Comparison of ENCODE assay signal across 8 cellular contexts in genomic region chr1:109984456-109985250, GRCh38. TPM values are rescaled to one million over a fixed set of nuclear protein-coding genes. Genes with fewer than 3 reads are reported as not detected.
DNase-seq lines count a peak whose midpoint lies in the region; ATAC-seq, FAIRE-seq and TF ChIP-seq lines count a peak whose summit lies in the region.

Gene AHCYL1, plus strand, starts transcription at chr1:109984765. Its CDS starts 288 bp downstream, at chr1:109985053.

- 2% methylated on average over 48 of the region's 79 CpGs; no CpG with 5 or more reads in 1 of the 2 experiments for WGBS in H1 (ENCODE audit: extremely low coverage in 1 of 2, insufficient coverage in 1 of 2, insufficient read length in 1 of 2, insufficient replicate concordance in 2 of 2, low coverage in 1 of 2, low lambda C conversion rate in 2 of 2, missing lambda C conversion rate in 1 of 2), 2 experiments
- WGBS in mesenchymal stem cell: under 1% methylated on average over 72 of the region's 79 CpGs

- H2BK5ac ChIP-seq in H1 (ENCODE audit: low read depth, low read length): no peak within 1 kb of the TSS; the same call in 1 of the 2 replicates
- H2BK5ac ChIP-seq in mesenchymal stem cell (ENCODE audit: low read depth, low read length, poor library complexity, severe bottlenecking): peak within 1 kb of the TSS; percentile 91

- no peak within 1 kb of the TSS for H3K23ac ChIP-seq in H1 (ENCODE audit: insufficient read length)
- peak within 1 kb of the TSS in 1 of 2 experiments; percentile 93 for H3K23ac ChIP-seq in mesenchymal stem cell (ENCODE audit: low read length in 2 of 2)

- H2BK15ac ChIP-seq in H1 (ENCODE audit: low read length): 0 out of 2 replicates have a peak within 1 kb of the TSS, but pooled peaks have one; percentile 1
- peak within 1 kb of the TSS; percentile 95 for H2BK15ac ChIP-seq in mesenchymal stem cell (ENCODE audit: low read depth, poor library complexity, severe bottlenecking)

- CTCF ChIA-PET in H1 (lab: Charles Lee; ENCODE audit: partially characterized antibody): interaction anchor here (0.5 to 18.1 kb wide), 53 partner anchors 9 to 587 kb away, joined by 3 to 700 read pairs (median 5); partner anchors contain the start of genes GNAI3, SORT1 and STRIP1

- DNase-seq in D341Med (ENCODE audit: low spot score) (peak; percentile 97), HUDEP-2 (lab: John Stamatoyannopoulos, UW; ENCODE audit: unreplicated experiment in 76 of 76) (peak in 75 of 76 experiments; percentile 53 to 99 (median 97)), NOMO-1 treated with dmso at 0.1 percent for 144 hours (lab: John Stamatoyannopoulos, UW; ENCODE audit: unreplicated experiment) (peak; percentile 99), H1 (ENCODE audit: low read depth in 1 of 2, low spot score in 2 of 2) (peak; percentile 97), mesenchymal stem cell (peak; percentile 99)
- peak; percentile 94 to 99 (median 96) for DNase-seq in activated CD8-positive, alpha-beta memory T cell treated with anti-CD3 and anti-CD28 coated beads for 48 hours (ENCODE audit: low read depth in 2 of 3, low spot score in 2 of 3)
- peak; percentile 97 for DNase-seq in stimulated activated CD8-positive, alpha-beta memory T cell treated with anti-CD3 and anti-CD28 coated beads, Interleukin-12 subunit alpha, Interleukin-12 subunit beta, amount 100 ng/mL, for 4 hours (ENCODE audit: low read depth)

- H4K91ac ChIP-seq in H1 (replicated peaks; ENCODE audit: insufficient read length, low read length) (no peak within 1 kb of the TSS), mesenchymal stem cell (ENCODE audit: low read length) (peak within 1 kb of the TSS; percentile 97)

- peaks cover 10% of the 10 kb centered on the region in 2 experiments for H4K20me1 ChIP-seq in H1 (replicated peaks in 1 of 2; ENCODE audit: control insufficient read depth in 1 of 2, insufficient read depth in 2 of 2, low read length in 2 of 2)

- TF ChIP-seq POLR2A in H1 (IDR thresholded peaks at IDR 0.05; ENCODE audit: control extremely low read depth in 1 of 2, low read depth in 2 of 2, low read length in 2 of 2): peak; percentile 82 to 86

- no peak within 1 kb of the TSS for H2BK20ac ChIP-seq in H1 (ENCODE audit: low read length)

- H2BK12ac ChIP-seq in H1 (ENCODE audit: low read depth, low read length) (0 out of 2 replicates have a peak within 1 kb of the TSS, but pooled peaks have one; percentile 1), mesenchymal stem cell (ENCODE audit: low read length in 2 of 2) (peak within 1 kb of the TSS; percentile 88 to 94)

- H3K4ac ChIP-seq in H1 (replicated peaks; ENCODE audit: insufficient read length, low read depth, low read length) (no peak within 1 kb of the TSS), mesenchymal stem cell (ENCODE audit: low read depth in 1 of 2, low read length in 2 of 2) (peak within 1 kb of the TSS; percentile 85 to 98)

- H4K8ac ChIP-seq in H1 (ENCODE audit: extremely low read depth, insufficient read depth, low read length) (peak within 1 kb of the TSS; percentile 90; the same call in 1 of the 2 replicates), mesenchymal stem cell (ENCODE audit: low read length) (peak within 1 kb of the TSS; percentile 96)

- H3K4me1 ChIP-seq in H1 (replicated peaks in 1 of 4; ENCODE audit: control insufficient read depth in 3 of 4, insufficient read depth in 4 of 4, low read length in 3 of 4): peaks cover 4 to 12% (median 9%) of the 10 kb centered on the region in 4 experiments; a peak in 6 of 7 replicates
- peaks cover 20% of the 10 kb centered on the region for H3K4me1 ChIP-seq in mesenchymal stem cell (ENCODE audit: control insufficient read depth, insufficient read depth, low read depth, low read length)

- no peak within 1 kb of the TSS for H2AK5ac ChIP-seq in H1 (ENCODE audit: low read depth, low read length)
- peak within 1 kb of the TSS; percentile 38 for H2AK5ac ChIP-seq in mesenchymal stem cell (ENCODE audit: low read length, severe bottlenecking)

- peaks cover 3 to 45% of the 10 kb centered on the region in 2 experiments; a peak in 3 of 4 replicates for H3K79me2 ChIP-seq in H1 (ENCODE audit: control insufficient read depth in 1 of 2, insufficient read depth in 2 of 2, low read length in 2 of 2)

- H3K9me3 ChIP-seq in H1 (ENCODE audit: insufficient read depth in 2 of 2, low read depth in 1 of 2, low read length in 1 of 2): no peaks in the 10 kb centered on the region
- no peaks in the 10 kb centered on the region for H3K9me3 ChIP-seq in mesenchymal stem cell (ENCODE audit: control insufficient read depth, low read length)

- H3K4me3 ChIP-seq in H1 (ENCODE audit: extremely low read depth in 1 of 4, insufficient read depth in 2 of 4, low read depth in 3 of 4, low read length in 4 of 4) (peak within 1 kb of the TSS; percentile 40 to 82 (median 78)), mesenchymal stem cell (ENCODE audit: insufficient read depth in 1 of 2, low read depth in 1 of 2, low read length in 2 of 2) (peak within 1 kb of the TSS; percentile 88 to 90)

- TF ChIP-seq RAD21 in H1 (IDR thresholded peaks at IDR 0.05 in 1 of 2, conservative IDR thresholded peaks at IDR 0.05 in 1 of 2; ENCODE audit: low read depth in 2 of 2, low read length in 2 of 2): peak; percentile 99

- FAIRE-seq in H1 (lab: Jason Lieb, UNC): peak; percentile 55

- H2BK120ac ChIP-seq in H1 (replicated peaks; ENCODE audit: low read depth, low read length) (no peak within 1 kb of the TSS), mesenchymal stem cell (ENCODE audit: low read depth, low read length) (peak within 1 kb of the TSS; percentile 74)

- TF ChIP-seq EP300 in H1 (IDR thresholded peaks at IDR 0.05; ENCODE audit: borderline replicate concordance in 1 of 2, low read depth in 2 of 2, low read length in 2 of 2): no peak

- POLR2A ChIA-PET in H1 (lab: Charles Lee; ENCODE audit: partially characterized antibody): interaction anchor here (0.7 to 4.3 kb wide), 18 partner anchors 9 to 436 kb away, joined by 3 to 19 read pairs (median 7); partner anchors contain the start of gene GNAI3

- peak within 1 kb of the TSS; percentile 72 for H4K5ac ChIP-seq in H1 (ENCODE audit: insufficient read length, low read depth, low read length)

- peak within 1 kb of the TSS; percentile 83 to 84 for H3K4me2 ChIP-seq in H1 (ENCODE audit: insufficient read depth in 1 of 2, low read depth in 2 of 2, low read length in 2 of 2)
- peak within 1 kb of the TSS; percentile 69 for H3K4me2 ChIP-seq in mesenchymal stem cell (ENCODE audit: low read length, poor library complexity, severe bottlenecking)

- H3K36me3 ChIP-seq in H1 (ENCODE audit: control insufficient read depth in 2 of 4, insufficient read depth in 4 of 4, low read length in 3 of 4): 0 out of 8 replicates have a peak, but pooled peaks cover 0 to 3% (median 0%) of the 10 kb centered on the region in 4 experiments
- peaks cover 0 to 13% of the 10 kb centered on the region in 2 experiments for H3K36me3 ChIP-seq in mesenchymal stem cell (ENCODE audit: control insufficient read depth in 1 of 2, insufficient read depth in 2 of 2, low read depth in 1 of 2, low read length in 2 of 2)

- H3K27me3 ChIP-seq in H1 (replicated peaks in 1 of 4; ENCODE audit: control insufficient read depth in 3 of 4, extremely low read depth in 1 of 4, insufficient read depth in 3 of 4, low read length in 3 of 4) (no peaks in the 10 kb centered on the region), mesenchymal stem cell (ENCODE audit: control insufficient read depth in 1 of 2, insufficient read depth in 1 of 2, low read length in 2 of 2) (no peaks in the 10 kb centered on the region)

- H2AFZ ChIP-seq in H1 (ENCODE audit: low read length) (peak within 1 kb of the TSS; percentile 64), mesenchymal stem cell (ENCODE audit: low read depth, low read length) (peak within 1 kb of the TSS; percentile 80)

- H3K27ac ChIP-seq in H1 (ENCODE audit: low read depth, low read length) (peak within 1 kb of the TSS; percentile 86), mesenchymal stem cell (ENCODE audit: low read length, poor library complexity, severe bottlenecking) (peak within 1 kb of the TSS; percentile 71)

- TF ChIP-seq CTCF in H1 (IDR thresholded peaks at IDR 0.05; ENCODE audit: control extremely low read depth in 1 of 3, insufficient read depth in 1 of 3, low read depth in 1 of 3, low read length in 3 of 3): peak; percentile 94 to 98 (median 96)

- no peak within 1 kb of the TSS for H3K14ac ChIP-seq in H1 (ENCODE audit: insufficient read length)
- peak within 1 kb of the TSS in 1 of 2 experiments; percentile 96 for H3K14ac ChIP-seq in mesenchymal stem cell (ENCODE audit: low read length in 2 of 2)

- peaks cover 4% of the 10 kb centered on the region; the same call in 1 of the 2 replicates for H3K23me2 ChIP-seq in H1 (ENCODE audit: low read depth, low read length)

- peak; percentile 97 for ATAC-seq in GM21381 (IDR thresholded peaks at IDR 0.05; ENCODE audit: unreplicated experiment)

- H3K9ac ChIP-seq in H1 (replicated peaks in 1 of 4; ENCODE audit: extremely low read depth in 1 of 4, low read depth in 3 of 4, low read length in 3 of 4): peak within 1 kb of the TSS; percentile 74 to 95 (median 87)
- H3K9ac ChIP-seq in mesenchymal stem cell (ENCODE audit: low read length): peak within 1 kb of the TSS; percentile 98

- H3K18ac ChIP-seq in H1 (ENCODE audit: extremely low read depth, low read length): peak within 1 kb of the TSS; percentile 73
- H3K18ac ChIP-seq in mesenchymal stem cell (ENCODE audit: low read depth in 1 of 2, low read length in 2 of 2): peak within 1 kb of the TSS; percentile 92 to 93

- H3K56ac ChIP-seq in H1 (replicated peaks; ENCODE audit: insufficient read length, low read depth, low read length): no peak within 1 kb of the TSS

- H3K79me1 ChIP-seq in H1 (ENCODE audit: low read depth, low read length): no peaks in the 10 kb centered on the region
- peaks cover 5% of the 10 kb centered on the region for H3K79me1 ChIP-seq in mesenchymal stem cell (replicated peaks; ENCODE audit: low read length, poor library complexity, severe bottlenecking)

TF ChIP-seq in H1, 55 proteins besides CTCF, POLR2A, EP300 and RAD21 (continues in another document):
- no peak for TF ChIP-seq NRF1 (IDR thresholded peaks at IDR 0.05; ENCODE audit: low read depth, low read length)
- no peak; the same call in 1 of the 2 replicates for TF ChIP-seq SP1 (IDR thresholded peaks at IDR 0.05; ENCODE audit: low read depth, low read length)
- peak; percentile 81 for TF ChIP-seq TAF7 (optimal IDR thresholded peaks at IDR 0.05; ENCODE audit: borderline replicate concordance, low read depth, low read length)
- TF ChIP-seq CBX5 (IDR thresholded peaks at IDR 0.05; ENCODE audit: low read depth, low read length): no peak

RNA-seq across cellular contexts. Expression of gene AHCYL1, which starts in this region (rescaled TPM):
- 92.5 and 95.9 TPM in 2 replicates for total RNA-seq in H1 (2021; fragmentation: NEBNext Ultra II Directional; extraction: Animal tissue kit (Norgen Biotek cat#: 25700))
- polyA plus RNA-seq in H1 (2011; rRNA removed): 55.8 and 64.5 TPM in 2 replicates
- 62.7 TPM for polyA plus RNA-seq in H1 (2011; cell fraction: cytosol; rRNA removed)
- polyA plus RNA-seq in H1 (2011; cell fraction: nucleus; rRNA removed): 54.7 TPM
- polyA plus RNA-seq in H1 (2012, experiment 1 of 2): 74.7 to 98.1 TPM (median 80.1 TPM) in 4 replicates
- 12.0 TPM for polyA plus RNA-seq in H1 (2012, experiment 2 of 2)
- 64.4 TPM for polyA plus RNA-seq in H1 (2013, experiment 1 of 2)
- polyA plus RNA-seq in H1 (2013, experiment 2 of 2): 62.7 TPM
- polyA minus RNA-seq in H1 (2011; rRNA and poly(A)+ RNA removed): 83.3 and 95.8 TPM in 2 replicates
- 46.4 TPM for polyA minus RNA-seq in H1 (2011; cell fraction: cytosol; rRNA and poly(A)+ RNA removed)
- 34.2 TPM for polyA minus RNA-seq in H1 (2011; cell fraction: nucleus; rRNA and poly(A)+ RNA removed)
- polyA plus RNA-seq in mesenchymal stem cell (2013, experiment 1 of 2): 84.2 TPM
- 86.4 TPM for polyA plus RNA-seq in mesenchymal stem cell (2013, experiment 2 of 2)

Comparison
In these comparisons a context has a peak if more than half of its experiments do, and no peak if none do; other contexts are left out.
1. Peak in every context shown above with its lines: DNase-seq, ATAC-seq, H3K4me3 ChIP-seq and H3K27ac ChIP-seq.